ENCODE assay signal across 35 cellular contexts in the genomic region with DNA sequence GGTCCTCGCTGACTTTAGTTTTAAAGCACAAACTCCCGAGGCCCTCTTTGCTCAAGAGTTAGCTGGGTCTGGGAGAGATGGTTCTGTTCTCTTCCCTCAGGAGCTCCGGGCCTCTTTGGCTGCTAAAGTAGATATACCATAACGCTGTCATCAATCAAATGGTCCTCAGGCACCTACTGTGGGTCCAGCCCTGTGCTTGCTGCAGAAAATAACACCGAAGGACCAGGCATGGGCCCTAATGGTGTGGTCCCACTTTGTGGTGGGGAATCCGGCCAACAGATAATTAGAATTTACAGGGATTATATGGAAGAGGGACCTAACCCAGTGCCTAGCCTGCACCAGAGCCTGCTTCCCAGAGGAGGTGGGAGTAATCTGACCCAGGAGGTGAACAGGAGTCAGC.
"Had no signal": no experiment of that assay in that cellular context is flagged by ENCODE, and none has a peak within 500 bp of the region (broad histone marks: within the 10 kb centered on the region; RNA-seq: fewer than 3 reads in every experiment).

No MANE protein-coding gene starts in this region.

- H3K36me3 ChIP-seq: MG63 had no signal

- H3K27me3 ChIP-seq: MG63 had no signal

- H3K4me3 ChIP-seq: MG63 had no signal

- H3K9me3 ChIP-seq: MG63 had no signal

- DNase-seq: Karpas-422, Kasumi-1, MG63, MM.1S, MV-4-11, NCI-H1048, NCI-H1092, NCI-H1092 treated with DMSO at 0.1 percent for 48 hours, NCI-H1105, NCI-H1105 treated with DMSO at 0.1 percent for 48 hours, NCI-H1417, NCI-H1417 treated with DMSO at 0.1 percent for 48 hours, NCI-H1436, NCI-H1436 treated with DMSO at 0.1 percent for 48 hours, NCI-H146, NCI-H1694, NCI-H1694 treated with DMSO at 0.1 percent for 48 hours, NCI-H187, NCI-H187 treated with DMSO at 0.1 percent for 48 hours, NCI-H1930, NCI-H2029, NCI-H2029 treated with DMSO at 0.1 percent for 48 hours, NCI-H2081, NCI-H2081 treated with DMSO at 0.1 percent for 48 hours, NCI-H2107, NCI-H2171, NCI-H2171 treated with DMSO at 0.1 percent for 48 hours, NCI-H2227 treated with DMSO at 0.1 percent for 48 hours, NCI-H226, NCI-H345, NCI-H446, NCI-H446 treated with DMSO at 0.1 percent for 48 hours, NCI-H510A, NCI-H510A treated with DMSO at 0.1 percent for 48 hours had no signal

- H3K27ac ChIP-seq: KMS-11 had no signal
